Comparison of ENCODE assay signal across 14 cellular contexts in the genomic region with DNA sequence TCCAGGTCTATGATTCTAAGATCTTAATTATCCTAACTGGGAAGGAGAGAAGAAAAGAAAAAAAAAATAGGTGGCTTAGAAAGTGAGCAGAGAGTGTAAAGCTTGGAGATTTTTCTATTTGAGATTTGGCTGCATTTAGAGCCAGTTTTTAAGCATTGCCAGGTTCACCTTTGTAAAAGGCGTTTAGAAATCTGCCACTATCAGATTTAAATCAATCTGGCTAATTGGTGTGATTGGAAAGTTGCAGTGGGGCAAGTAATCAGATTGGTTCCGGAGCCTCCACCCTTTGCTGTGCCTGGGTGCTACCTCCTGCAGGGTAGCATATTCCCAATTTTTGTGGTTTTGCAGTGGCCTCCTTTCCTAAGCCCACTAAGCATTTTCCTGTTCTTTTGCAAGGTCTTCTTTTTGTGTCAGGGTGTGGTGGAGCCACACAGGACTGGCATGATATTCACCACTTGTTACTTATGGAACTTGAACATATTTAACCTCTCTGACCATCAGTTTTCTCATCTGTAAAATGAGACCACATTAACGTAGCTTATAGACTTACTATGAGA.
"Had no signal": no experiment of that assay in that cellular context is flagged by ENCODE, and none has a peak within 500 bp of the region (broad histone marks: within the 10 kb centered on the region; RNA-seq: fewer than 3 reads in every experiment).

No MANE protein-coding gene starts in this region.

- H2AFZ ChIP-seq: neural progenitor cell had no signal

- H3K9ac ChIP-seq: neural progenitor cell had no signal

- H3K36me3 Mint-ChIP-seq: mesothelial cell of epicardium; naive B cell; neural progenitor cell; stimulated activated memory B cell treated with anti-CD40 and anti-IgM and Interleukin-4, amounts not matched to agents 10 μg/mL and 1 μg/mL and 100 μg/mL, for 72 hours had no signal

- H3K27ac ChIP-seq: breast epithelium, dorsolateral prefrontal cortex, neural progenitor cell had no signal

- H3K9me3 Mint-ChIP-seq: activated T-helper 17 cell treated with anti-CD3 and anti-CD28 coated beads, Interleukin-2, amount 50 U/mL, for 72 hours; mesothelial cell of epicardium; stimulated activated memory B cell treated with anti-CD40 and anti-IgM and Interleukin-4, amounts not matched to agents 10 μg/mL and 1 μg/mL and 100 μg/mL, for 72 hours had no signal

- H3K36me3 ChIP-seq: breast epithelium, neural progenitor cell, tibial artery had no signal

- H3K27ac Mint-ChIP-seq: mesothelial cell of epicardium; neural progenitor cell; stimulated activated memory B cell treated with anti-CD40 and anti-IgM and Interleukin-4, amounts not matched to agents 10 μg/mL and 1 μg/mL and 100 μg/mL, for 72 hours had no signal

- H3K27me3 ChIP-seq: breast epithelium, dorsolateral prefrontal cortex, neural progenitor cell, tibial artery had no signal

- H3K4me1 Mint-ChIP-seq: mesothelial cell of epicardium; naive B cell; stimulated activated memory B cell treated with anti-CD40 and anti-IgM and Interleukin-4, amounts not matched to agents 10 μg/mL and 1 μg/mL and 100 μg/mL, for 72 hours had no signal

- H3K4me2 ChIP-seq: neural progenitor cell had no signal

- H3K27me3 Mint-ChIP-seq: activated T-helper 17 cell treated with anti-CD3 and anti-CD28 coated beads, Interleukin-2, amount 50 U/mL, for 72 hours; stimulated activated memory B cell treated with anti-CD40 and anti-IgM and Interleukin-4, amounts not matched to agents 10 μg/mL and 1 μg/mL and 100 μg/mL, for 72 hours had no signal

- DNase-seq: activated CD4-positive, alpha-beta T cell treated with anti-CD3 and anti-CD28 coated beads, Interleukin-2, amount 50 U/mL, for 4 hours; activated CD4-positive, CD25-positive, alpha-beta regulatory T cell treated with anti-CD3 and anti-CD28 coated beads, Interleukin-2, amount 50 U/mL, for 72 hours; activated naive CD4-positive, alpha-beta T cell treated with Interleukin-2 at 50 U/mL for 16 hours; aorta; dorsolateral prefrontal cortex; naive B cell; T-helper 1 cell; tibial artery had no signal

- H3K4me3 Mint-ChIP-seq: activated T-helper 17 cell treated with anti-CD3 and anti-CD28 coated beads, Interleukin-2, amount 50 U/mL, for 72 hours; mesothelial cell of epicardium; naive B cell; neural progenitor cell; stimulated activated memory B cell treated with anti-CD40 and anti-IgM and Interleukin-4, amounts not matched to agents 10 μg/mL and 1 μg/mL and 100 μg/mL, for 72 hours had no signal

- H3K9me3 ChIP-seq: breast epithelium, tibial artery had no signal

- H3K4me3 ChIP-seq: breast epithelium, dorsolateral prefrontal cortex, lung, neural progenitor cell, tibial artery had no signal
